In the genomic region with DNA sequence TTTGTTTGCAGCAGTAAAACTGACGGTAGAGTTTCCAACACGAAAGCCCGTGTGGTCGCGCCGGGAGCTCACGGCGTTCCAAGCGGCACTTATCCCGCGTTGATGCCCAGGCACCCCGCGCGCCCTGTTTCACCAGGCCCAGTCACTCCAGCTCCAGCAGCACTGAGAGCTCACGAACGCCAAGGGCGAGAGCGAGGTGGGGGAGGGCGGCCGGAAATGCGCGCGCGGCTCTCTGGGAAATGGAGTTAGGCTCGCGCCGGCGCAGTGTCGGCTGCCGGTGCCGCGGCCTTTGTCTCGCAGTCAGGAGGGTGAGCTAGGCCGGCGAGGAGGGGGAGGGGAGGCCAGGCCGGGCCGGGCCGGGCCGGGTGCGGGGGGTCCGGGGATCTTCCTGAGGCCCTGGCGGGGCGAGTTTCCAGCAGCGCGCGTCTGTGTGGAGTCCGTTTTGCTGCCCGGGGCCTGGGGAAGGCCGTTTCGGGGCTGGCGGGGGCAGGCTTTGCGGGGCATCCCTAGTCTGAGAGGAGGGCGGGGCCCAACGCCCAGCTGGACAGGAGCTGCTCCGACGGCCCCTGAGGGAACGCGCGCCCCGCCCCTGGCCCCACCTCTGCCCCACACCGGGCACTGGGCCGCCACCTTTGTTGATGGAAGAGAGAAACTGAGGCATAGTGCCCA, we compare ENCODE assay signal across 8 cellular contexts. TPM values are rescaled to one million over a fixed set of nuclear protein-coding genes. Genes with fewer than 3 reads are reported as not detected.
DNase-seq lines count a peak whose midpoint lies in the region; ATAC-seq lines count a peak whose summit lies in the region.

A gene (plus strand): TSS at position 280 of the 669 bp plus-strand sequence. CDS start 721 bp downstream, outside the sequence.

- peak; percentile 52 for DNase-seq in activated CD4-positive, alpha-beta T cell treated with anti-CD3 and anti-CD28 coated beads, Interleukin-2, amount 50 U/mL, for 1 hour
- DNase-seq in dermis blood vessel endothelial cell (peak; percentile 63), left kidney (ENCODE audit: low read depth, low spot score) (peak; percentile 98), NCI-H187 treated with DMSO at 0.1 percent for 48 hours (lab: John Stamatoyannopoulos, UW) (no peak), HUDEP-2 (lab: John Stamatoyannopoulos, UW; ENCODE audit: unreplicated experiment in 76 of 76) (no peak)
- DNase-seq in stimulated activated CD4-positive, alpha-beta T cell treated with anti-CD3 and anti-CD28 coated beads, Interleukin-15, amount 100 ng/mL, for 1 hour (ENCODE audit: low read depth in 1 of 2, low spot score in 1 of 2) = peak; percentile 26 to 48

- H3K4me1 Mint-ChIP-seq in IgD-negative memory B cell = peaks cover 0 to 3% (median 2%) of the 10 kb centered on the region in 3 donors

- peaks cover 5% of the 10 kb centered on the region for H3K36me3 Mint-ChIP-seq in IgD-negative memory B cell

- H3K4me3 Mint-ChIP-seq in IgD-negative memory B cell = peak within 1 kb of the TSS; percentile 47 to 91 (median 70)

- peaks cover 8 to 25% (median 22%) of the 10 kb centered on the region in 3 donors for H3K9me3 Mint-ChIP-seq in IgD-negative memory B cell

- H3K27ac Mint-ChIP-seq in IgD-negative memory B cell = peak within 1 kb of the TSS in 2 of 3 donors; percentile 28 to 40

- peaks cover 21% of the 10 kb centered on the region for H3K27me3 Mint-ChIP-seq in IgD-negative memory B cell

- ATAC-seq in GM19023 (IDR thresholded peaks at IDR 0.05; ENCODE audit: unreplicated experiment) = no peak

RNA-seq across cellular contexts. Expression of the gene that starts here (rescaled TPM):
- 1.0 TPM for polyA plus RNA-seq in IgD-negative memory B cell
- total RNA-seq in dermis blood vessel endothelial cell = 1.7 and 2.4 TPM in 2 replicates

Comparison
In these comparisons a context has a peak if more than half of its experiments do, and no peak if none do; other contexts are left out.
1. DNase-seq: peak in activated CD4-positive, alpha-beta T cell treated with anti-CD3 and anti-CD28 coated beads, Interleukin-2, amount 50 U/mL, for 1 hour (single experiment), dermis blood vessel endothelial cell (single experiment), left kidney (single experiment) and stimulated activated CD4-positive, alpha-beta T cell treated with anti-CD3 and anti-CD28 coated beads, Interleukin-15, amount 100 ng/mL, for 1 hour (2 of 2); none in NCI-H187 treated with DMSO at 0.1 percent for 48 hours (single experiment) and HUDEP-2 (0 of 76).